Comparison of ENCODE assay signal across 1 cellular context in the genomic region with DNA sequence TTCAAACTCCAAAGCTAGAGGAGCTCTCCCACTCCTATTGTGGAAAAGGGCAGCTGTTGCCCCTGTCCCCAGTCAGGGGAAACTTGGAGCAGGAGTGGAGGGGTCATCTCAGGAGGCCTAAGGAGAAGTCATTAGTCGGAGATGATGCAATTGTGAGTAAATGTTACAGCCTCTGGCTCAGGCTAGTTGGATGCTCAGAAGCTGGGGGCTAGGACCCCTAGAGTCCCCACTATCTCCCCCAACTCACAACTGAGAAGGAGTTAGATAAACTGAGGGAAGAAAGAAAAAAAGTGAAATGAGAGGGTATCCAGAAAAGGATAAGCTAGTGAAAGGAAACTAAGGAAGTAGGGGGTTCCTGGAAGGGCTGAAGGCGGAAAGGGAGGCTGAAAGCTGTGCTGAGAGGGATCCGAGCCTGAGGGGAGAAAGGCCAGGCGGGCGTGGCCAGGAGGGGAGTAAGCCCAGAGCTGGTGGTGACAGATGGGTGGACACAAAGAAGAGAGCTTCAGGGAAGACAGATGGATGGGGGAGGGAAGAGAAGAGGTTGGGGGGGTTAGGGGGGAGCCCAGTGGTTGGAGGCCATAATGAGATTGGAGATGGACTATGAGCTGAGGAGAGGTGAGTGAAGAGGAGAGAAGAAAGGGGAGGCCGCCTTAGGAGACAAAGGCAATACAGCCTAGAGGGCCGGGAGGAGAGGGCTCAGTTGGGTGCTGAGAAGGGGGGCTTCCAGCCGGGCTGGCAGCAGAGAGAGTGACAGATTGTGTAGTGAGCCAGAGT.
TF ChIP-seq lines count a peak whose summit lies in the region.

No MANE protein-coding gene starts in this region.

TF ChIP-seq in GM23338, 12 proteins besides CTCF, POLR2A, EP300 and RAD21 (continued from another document):
- TF ChIP-seq, protein P1, sequence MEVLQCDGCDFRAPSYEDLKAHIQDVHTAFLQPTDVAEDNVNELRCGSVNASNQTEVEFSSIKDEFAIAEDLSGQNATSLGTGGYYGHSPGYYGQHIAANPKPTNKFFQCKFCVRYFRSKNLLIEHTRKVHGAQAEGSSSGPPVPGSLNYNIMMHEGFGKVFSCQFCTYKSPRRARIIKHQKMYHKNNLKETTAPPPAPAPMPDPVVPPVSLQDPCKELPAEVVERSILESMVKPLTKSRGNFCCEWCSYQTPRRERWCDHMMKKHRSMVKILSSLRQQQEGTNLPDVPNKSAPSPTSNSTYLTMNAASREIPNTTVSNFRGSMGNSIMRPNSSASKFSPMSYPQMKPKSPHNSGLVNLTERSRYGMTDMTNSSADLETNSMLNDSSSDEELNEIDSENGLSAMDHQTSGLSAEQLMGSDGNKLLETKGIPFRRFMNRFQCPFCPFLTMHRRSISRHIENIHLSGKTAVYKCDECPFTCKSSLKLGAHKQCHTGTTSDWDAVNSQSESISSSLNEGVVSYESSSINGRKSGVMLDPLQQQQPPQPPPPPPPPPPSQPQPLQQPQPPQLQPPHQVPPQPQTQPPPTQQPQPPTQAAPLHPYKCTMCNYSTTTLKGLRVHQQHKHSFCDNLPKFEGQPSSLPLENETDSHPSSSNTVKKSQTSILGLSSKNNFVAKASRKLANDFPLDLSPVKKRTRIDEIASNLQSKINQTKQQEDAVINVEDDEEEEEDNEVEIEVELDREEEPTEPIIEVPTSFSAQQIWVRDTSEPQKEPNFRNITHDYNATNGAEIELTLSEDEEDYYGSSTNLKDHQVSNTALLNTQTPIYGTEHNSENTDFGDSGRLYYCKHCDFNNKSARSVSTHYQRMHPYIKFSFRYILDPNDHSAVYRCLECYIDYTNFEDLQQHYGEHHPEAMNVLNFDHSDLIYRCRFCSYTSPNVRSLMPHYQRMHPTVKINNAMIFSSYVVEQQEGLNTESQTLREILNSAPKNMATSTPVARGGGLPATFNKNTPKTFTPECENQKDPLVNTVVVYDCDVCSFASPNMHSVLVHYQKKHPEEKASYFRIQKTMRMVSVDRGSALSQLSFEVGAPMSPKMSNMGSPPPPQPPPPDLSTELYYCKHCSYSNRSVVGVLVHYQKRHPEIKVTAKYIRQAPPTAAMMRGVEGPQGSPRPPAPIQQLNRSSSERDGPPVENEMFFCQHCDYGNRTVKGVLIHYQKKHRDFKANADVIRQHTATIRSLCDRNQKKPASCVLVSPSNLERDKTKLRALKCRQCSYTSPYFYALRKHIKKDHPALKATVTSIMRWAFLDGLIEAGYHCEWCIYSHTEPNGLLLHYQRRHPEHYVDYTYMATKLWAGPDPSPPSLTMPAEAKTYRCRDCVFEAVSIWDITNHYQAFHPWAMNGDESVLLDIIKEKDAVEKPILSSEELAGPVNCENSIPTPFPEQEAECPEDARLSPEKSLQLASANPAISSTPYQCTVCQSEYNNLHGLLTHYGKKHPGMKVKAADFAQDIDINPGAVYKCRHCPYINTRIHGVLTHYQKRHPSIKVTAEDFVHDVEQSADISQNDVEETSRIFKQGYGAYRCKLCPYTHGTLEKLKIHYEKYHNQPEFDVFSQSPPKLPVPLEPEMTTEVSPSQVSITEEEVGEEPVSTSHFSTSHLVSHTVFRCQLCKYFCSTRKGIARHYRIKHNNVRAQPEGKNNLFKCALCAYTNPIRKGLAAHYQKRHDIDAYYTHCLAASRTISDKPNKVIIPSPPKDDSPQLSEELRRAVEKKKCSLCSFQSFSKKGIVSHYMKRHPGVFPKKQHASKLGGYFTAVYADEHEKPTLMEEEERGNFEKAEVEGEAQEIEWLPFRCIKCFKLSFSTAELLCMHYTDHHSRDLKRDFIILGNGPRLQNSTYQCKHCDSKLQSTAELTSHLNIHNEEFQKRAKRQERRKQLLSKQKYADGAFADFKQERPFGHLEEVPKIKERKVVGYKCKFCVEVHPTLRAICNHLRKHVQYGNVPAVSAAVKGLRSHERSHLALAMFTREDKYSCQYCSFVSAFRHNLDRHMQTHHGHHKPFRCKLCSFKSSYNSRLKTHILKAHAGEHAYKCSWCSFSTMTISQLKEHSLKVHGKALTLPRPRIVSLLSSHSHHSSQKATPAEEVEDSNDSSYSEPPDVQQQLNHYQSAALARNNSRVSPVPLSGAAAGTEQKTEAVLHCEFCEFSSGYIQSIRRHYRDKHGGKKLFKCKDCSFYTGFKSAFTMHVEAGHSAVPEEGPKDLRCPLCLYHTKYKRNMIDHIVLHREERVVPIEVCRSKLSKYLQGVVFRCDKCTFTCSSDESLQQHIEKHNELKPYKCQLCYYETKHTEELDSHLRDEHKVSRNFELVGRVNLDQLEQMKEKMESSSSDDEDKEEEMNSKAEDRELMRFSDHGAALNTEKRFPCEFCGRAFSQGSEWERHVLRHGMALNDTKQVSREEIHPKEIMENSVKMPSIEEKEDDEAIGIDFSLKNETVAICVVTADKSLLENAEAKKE (CRISPR knock-in tag; IDR thresholded peaks at IDR 0.05), result no peak
- TF ChIP-seq POLR2AphosphoS5 (IDR thresholded peaks at IDR 0.05; ENCODE audit: low read depth), result no peak
- TF ChIP-seq STAT1 (IDR thresholded peaks at IDR 0.05; ENCODE audit: unreplicated experiment), result no peak
- TF ChIP-seq EZH2phosphoT487 (IDR thresholded peaks at IDR 0.05; ENCODE audit: unreplicated experiment), result no peak
